34 cellular contexts compared by ENCODE assay signal in genomic region chr15:100005013-100005412, GRCh38.
"Had no signal": no experiment of that assay in that cellular context is flagged by ENCODE, and none has a peak within 500 bp of the region (broad histone marks: within the 10 kb centered on the region; RNA-seq: fewer than 3 reads in every experiment).

No MANE protein-coding gene starts in this region.

- H3K27me3 ChIP-seq: adrenal gland, body of pancreas, esophagus squamous epithelium, gastrocnemius medialis, heart left ventricle had no signal

- H3K36me3 ChIP-seq: adrenal gland, esophagus squamous epithelium, gastrocnemius medialis, heart left ventricle, WERI-Rb-1 had no signal

- H3K9me3 ChIP-seq: adrenal gland, body of pancreas, esophagus squamous epithelium, gastrocnemius medialis, heart left ventricle had no signal

- H3K4me3 ChIP-seq: adrenal gland, body of pancreas, esophagus squamous epithelium, gastrocnemius medialis, heart left ventricle had no signal

- H3K27ac Mint-ChIP-seq: activated B cell treated with CpG ODN at 0.5 μM for 24 hours; activated CD8-positive, alpha-beta T cell treated with anti-CD3 and anti-CD28 coated beads for 36 hours; activated naive CD4-positive, alpha-beta T cell treated with anti-CD3 and anti-CD28 coated beads for 36 hours; activated naive CD4-positive, alpha-beta T cell treated with anti-CD3 and anti-CD28 coated beads, Interleukin-2, amount 50 U/mL, for 24 hours; activated naive CD8-positive, alpha-beta T cell treated with anti-CD3 and anti-CD28 coated beads for 36 hours; activated naive CD8-positive, alpha-beta T cell treated with anti-CD3 and anti-CD28 coated beads, Interleukin-2, amount 50 U/mL, for 24 hours; activated T-helper 17 cell treated with anti-CD3 and anti-CD28 coated beads, Interleukin-2, amount 50 U/mL, for 72 hours; effector memory CD8-positive, alpha-beta T cell; T-helper 17 cell; T-helper 2 cell treated with Interferon-gamma antibody and Interleukin-4, amounts not matched to agents 5 μg/mL and 100 μg/mL, for 36 hours had no signal

- H3K4me1 Mint-ChIP-seq: activated B cell treated with CpG ODN at 0.5 μM for 24 hours; activated naive CD4-positive, alpha-beta T cell treated with anti-CD3 and anti-CD28 coated beads, Interleukin-2, amount 50 U/mL, for 24 hours; activated naive CD8-positive, alpha-beta T cell treated with anti-CD3 and anti-CD28 coated beads for 36 hours; activated T-helper 17 cell treated with anti-CD3 and anti-CD28 coated beads, Interleukin-2, amount 50 U/mL, for 72 hours; T-helper 17 cell had no signal

- ATAC-seq: activated CD4-positive, CD25-positive, alpha-beta regulatory T cell treated with anti-CD3 and anti-CD28 coated beads, Interleukin-2, amount 50 U/mL, for 24 hours; activated CD8-positive, alpha-beta T cell treated with anti-CD3 and anti-CD28 coated beads for 36 hours; activated naive CD8-positive, alpha-beta T cell treated with anti-CD3 and anti-CD28 coated beads, Interleukin-2, amount 50 U/mL, for 24 hours; activated T-cell treated with anti-CD3 and anti-CD28 coated beads, Interleukin-2, amount 50 U/mL, for 4 hours; activated T-helper 17 cell treated with anti-CD3 and anti-CD28 coated beads, Interleukin-2, amount 50 U/mL, for 72 hours; body of pancreas; effector memory CD8-positive, alpha-beta T cell; gastrocnemius medialis; heart left ventricle; T-helper 17 cell had no signal

- H3K4me1 ChIP-seq: adrenal gland, body of pancreas, esophagus squamous epithelium, gastrocnemius medialis, heart left ventricle had no signal

- H3K27ac ChIP-seq: adrenal gland, body of pancreas, epithelial cell of prostate, esophagus squamous epithelium, gastrocnemius medialis, heart left ventricle, WERI-Rb-1 had no signal

- H3K9me3 Mint-ChIP-seq: activated CD8-positive, alpha-beta T cell treated with anti-CD3 and anti-CD28 coated beads for 36 hours; activated naive CD4-positive, alpha-beta T cell treated with anti-CD3 and anti-CD28 coated beads for 36 hours; activated naive CD4-positive, alpha-beta T cell treated with anti-CD3 and anti-CD28 coated beads, Interleukin-2, amount 50 U/mL, for 24 hours; activated naive CD8-positive, alpha-beta T cell treated with anti-CD3 and anti-CD28 coated beads for 36 hours; activated naive CD8-positive, alpha-beta T cell treated with anti-CD3 and anti-CD28 coated beads, Interleukin-2, amount 50 U/mL, for 24 hours; activated T-cell treated with anti-CD3 and anti-CD28 coated beads, Interleukin-2, amount 50 U/mL, for 4 hours; activated T-helper 17 cell treated with anti-CD3 and anti-CD28 coated beads, Interleukin-2, amount 50 U/mL, for 72 hours; T-helper 2 cell treated with Interferon-gamma antibody and Interleukin-4, amounts not matched to agents 5 μg/mL and 100 μg/mL, for 36 hours had no signal

- H3K27me3 Mint-ChIP-seq: activated CD8-positive, alpha-beta T cell treated with anti-CD3 and anti-CD28 coated beads for 36 hours; activated naive CD4-positive, alpha-beta T cell treated with anti-CD3 and anti-CD28 coated beads, Interleukin-2, amount 50 U/mL, for 24 hours; activated naive CD8-positive, alpha-beta T cell treated with anti-CD3 and anti-CD28 coated beads for 36 hours; activated naive CD8-positive, alpha-beta T cell treated with anti-CD3 and anti-CD28 coated beads, Interleukin-2, amount 50 U/mL, for 24 hours; activated T-helper 17 cell treated with anti-CD3 and anti-CD28 coated beads, Interleukin-2, amount 50 U/mL, for 72 hours; T-helper 17 cell had no signal

- DNase-seq: activated B cell treated with CpG ODN at 0.5 μM for 24 hours; activated CD4-positive, alpha-beta T cell treated with anti-CD3 and anti-CD28 coated beads for 48 hours; activated CD4-positive, alpha-beta T cell treated with anti-CD3 and anti-CD28 coated beads, Interleukin-2, amount 50 U/mL, for 1 hour; activated CD4-positive, alpha-beta T cell treated with anti-CD3 and anti-CD28 coated beads, Interleukin-2, amount 50 U/mL, for 48 hours; activated CD8-positive, alpha-beta memory T cell treated with anti-CD3 and anti-CD28 coated beads for 24 hours; activated CD8-positive, alpha-beta T cell treated with anti-CD3 and anti-CD28 coated beads for 36 hours; activated effector memory CD4-positive, alpha-beta T cell treated with Interleukin-2 at 50 U/mL for 16 hours; activated naive CD4-positive, alpha-beta T cell treated with anti-CD3 and anti-CD28 coated beads for 36 hours; activated naive CD8-positive, alpha-beta T cell treated with anti-CD3 and anti-CD28 coated beads for 36 hours; activated naive CD8-positive, alpha-beta T cell treated with anti-CD3 and anti-CD28 coated beads, Interleukin-2, amount 50 U/mL, for 24 hours; activated T-cell treated with anti-CD3 and anti-CD28 coated beads, Interleukin-2, amount 50 U/mL, for 4 hours; adrenal gland; amygdala; aorta; body of pancreas; caudate nucleus; cortex of kidney; dermis blood vessel endothelial cell; effector CD4-positive, alpha-beta T cell; effector memory CD8-positive, alpha-beta T cell; esophagus squamous epithelium; foreskin fibroblast; gastrocnemius medialis; glutamatergic neuron; heart left ventricle; T-helper 1 cell; T-helper 17 cell; T1000 had no signal

- H3K36me3 Mint-ChIP-seq: activated naive CD8-positive, alpha-beta T cell treated with anti-CD3 and anti-CD28 coated beads for 36 hours had no signal

- H3K4me3 Mint-ChIP-seq: activated B cell treated with CpG ODN at 0.5 μM for 24 hours; activated CD8-positive, alpha-beta T cell treated with anti-CD3 and anti-CD28 coated beads for 36 hours; activated naive CD4-positive, alpha-beta T cell treated with anti-CD3 and anti-CD28 coated beads for 36 hours; activated naive CD4-positive, alpha-beta T cell treated with anti-CD3 and anti-CD28 coated beads, Interleukin-2, amount 50 U/mL, for 24 hours; activated naive CD8-positive, alpha-beta T cell treated with anti-CD3 and anti-CD28 coated beads for 36 hours; activated naive CD8-positive, alpha-beta T cell treated with anti-CD3 and anti-CD28 coated beads, Interleukin-2, amount 50 U/mL, for 24 hours; activated T-cell treated with anti-CD3 and anti-CD28 coated beads, Interleukin-2, amount 50 U/mL, for 4 hours; activated T-helper 17 cell treated with anti-CD3 and anti-CD28 coated beads, Interleukin-2, amount 50 U/mL, for 72 hours; effector memory CD8-positive, alpha-beta T cell; T-helper 17 cell; T-helper 2 cell treated with Interferon-gamma antibody and Interleukin-4, amounts not matched to agents 5 μg/mL and 100 μg/mL, for 36 hours had no signal
